ENCODE assay signal across 15 cellular contexts in genomic region chr20:33635341-33635740, GRCh38. TPM values are rescaled to one million over a fixed set of nuclear protein-coding genes. Genes with fewer than 3 reads are reported as not detected.
DNase-seq lines count a peak whose midpoint lies in the region; ATAC-seq and TF ChIP-seq lines count a peak whose summit lies in the region.
"Had no signal": no experiment of that assay in that cellular context is flagged by ENCODE, and none has a peak within 500 bp of the region (broad histone marks: within the 10 kb centered on the region; RNA-seq: fewer than 3 reads in every experiment).

No MANE protein-coding gene starts in this region.

- H3K27ac Mint-ChIP-seq in central memory CD8-positive, alpha-beta T cell (ENCODE audit: low read depth) = peak overlapping the region; percentile 53
- peak overlapping the region; percentile 65 for H3K27ac Mint-ChIP-seq in progenitor cell of endocrine pancreas
- H3K27ac Mint-ChIP-seq: CD14-positive monocyte; CD8-positive, alpha-beta T cell; GM23338 had no signal

- ATAC-seq in central memory CD8-positive, alpha-beta T cell (replicated peaks; ENCODE audit: extremely low read depth, poor library complexity, severe bottlenecking) = no peak
- ATAC-seq in HG02981 (IDR thresholded peaks at IDR 0.05; ENCODE audit: unreplicated experiment) = no peak
- ATAC-seq: CD8-positive, alpha-beta T cell; GM23338 had no signal

- H3K36me3 Mint-ChIP-seq in central memory CD8-positive, alpha-beta T cell (ENCODE audit: insufficient read depth) = peaks cover 54% of the 10 kb centered on the region
- H3K36me3 Mint-ChIP-seq in progenitor cell of endocrine pancreas (ENCODE audit: insufficient read depth) = peaks cover 31% of the 10 kb centered on the region

- TF ChIP-seq CTCF in progenitor cell of endocrine pancreas (IDR thresholded peaks at IDR 0.05; ENCODE audit: unreplicated experiment) = no peak

- no peak overlapping the region for H3K4me3 Mint-ChIP-seq in central memory CD8-positive, alpha-beta T cell
- no peak overlapping the region for H3K4me3 Mint-ChIP-seq in progenitor cell of endocrine pancreas (ENCODE audit: low read depth)
- H3K4me3 Mint-ChIP-seq: CD14-positive monocyte; CD8-positive, alpha-beta T cell; GM23338 had no signal

- H3K9me3 Mint-ChIP-seq in central memory CD8-positive, alpha-beta T cell = no peaks in the 10 kb centered on the region
- H3K9me3 Mint-ChIP-seq in progenitor cell of endocrine pancreas (ENCODE audit: low read depth) = no peaks in the 10 kb centered on the region
- H3K9me3 Mint-ChIP-seq: CD14-positive monocyte; CD8-positive, alpha-beta T cell; GM23338 had no signal

- no peaks in the 10 kb centered on the region for H3K27me3 Mint-ChIP-seq in central memory CD8-positive, alpha-beta T cell
- H3K27me3 Mint-ChIP-seq in progenitor cell of endocrine pancreas = no peaks in the 10 kb centered on the region

- no peaks in the 10 kb centered on the region for H3K4me1 Mint-ChIP-seq in central memory CD8-positive, alpha-beta T cell
- H3K4me1 Mint-ChIP-seq in progenitor cell of endocrine pancreas (ENCODE audit: low read depth) = no peaks in the 10 kb centered on the region
- H3K4me1 Mint-ChIP-seq: CD14-positive monocyte, GM23338 had no signal

- DNase-seq in NCI-H1436 treated with DMSO at 0.1 percent for 48 hours (lab: John Stamatoyannopoulos, UW) (peak; percentile 11), NCI-H1436 (lab: John Stamatoyannopoulos, UW) (no peak), NCI-H2227 (lab: John Stamatoyannopoulos, UW; ENCODE audit: unreplicated experiment) (peak; percentile 49), progenitor cell of endocrine pancreas (ENCODE audit: low spot score, unreplicated experiment) (no peak), NCI-H128 (lab: John Stamatoyannopoulos, UW; ENCODE audit: unreplicated experiment) (no peak)
- no peak for DNase-seq in central memory CD8-positive, alpha-beta T cell (ENCODE audit: low spot score in 2 of 2)
- DNase-seq: CD8-positive, alpha-beta T cell; COR-L47; DMS153; DMS79 treated with DMSO at 0.1 percent for 48 hours; EL; H7 had no signal

RNA-seq across cellular contexts. Expression of gene C20orf144, which starts 26.8 kb away (rescaled TPM):
- total RNA-seq in progenitor cell of endocrine pancreas = 0.27 TPM in 1 of 2 replicates, not detected in the other
- total RNA-seq: H7 had no signal

RNA-seq across cellular contexts. Expression of gene ACTL10, which starts 31.4 kb away (rescaled TPM):
- 0.36 and 0.38 TPM in 2 replicates for total RNA-seq in progenitor cell of endocrine pancreas

RNA-seq across cellular contexts. Expression of gene NECAB3, which starts 38.9 kb away (rescaled TPM):
- 68.3 and 74.6 TPM in 2 replicates for total RNA-seq in progenitor cell of endocrine pancreas

RNA-seq across cellular contexts. Expression of gene E2F1, which starts 50.8 kb away (rescaled TPM):
- total RNA-seq in progenitor cell of endocrine pancreas = 26.2 and 26.5 TPM in 2 replicates

Comparison
In these comparisons a context has a peak if more than half of its experiments do, and no peak if none do; other contexts are left out.
1. DNase-seq: peak in NCI-H1436 treated with DMSO at 0.1 percent for 48 hours (single experiment) and NCI-H2227 (single experiment); none in NCI-H1436 (single experiment), central memory CD8-positive, alpha-beta T cell (0 of 2), progenitor cell of endocrine pancreas (single experiment) and NCI-H128 (single experiment).